ENCODE assay signal across 1 cellular context in the genomic region with DNA sequence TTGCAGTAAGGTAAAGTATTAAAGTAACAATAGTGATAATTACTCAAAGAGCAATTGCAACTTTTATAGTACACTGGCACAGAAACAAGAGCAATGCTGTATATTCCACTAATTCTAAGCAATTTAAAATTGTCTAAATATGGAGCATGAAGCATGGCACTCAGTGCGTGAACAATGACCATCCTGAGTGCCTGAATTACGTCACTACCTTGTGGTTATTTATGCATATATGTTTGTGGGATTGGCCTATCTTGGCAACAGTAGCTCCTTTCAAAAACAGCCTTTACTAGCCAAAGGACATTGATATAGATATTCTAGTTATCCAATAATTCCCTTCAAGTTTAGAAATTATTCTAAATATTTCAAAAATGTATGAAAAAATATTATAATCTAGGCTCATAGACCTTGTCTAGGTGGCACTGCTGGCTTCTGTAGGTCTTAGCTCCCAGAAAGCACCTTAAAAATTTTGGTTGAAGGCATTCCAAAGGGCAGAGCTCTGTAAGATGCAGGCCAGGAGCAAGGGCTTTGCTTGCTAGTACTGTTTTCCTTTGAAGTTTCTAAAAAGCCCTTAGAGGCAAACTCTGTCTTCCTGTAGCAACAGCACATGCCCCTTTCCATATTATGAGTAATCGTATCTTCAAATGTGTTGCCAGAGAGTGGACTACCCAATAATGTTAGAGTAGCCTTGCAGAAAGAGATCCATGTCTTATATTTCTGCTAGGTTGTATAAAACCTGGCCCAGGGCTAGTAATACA.
TF ChIP-seq lines count a peak whose summit lies in the region.

No MANE protein-coding gene starts in this region.

TF ChIP-seq in HepG2, 621 proteins besides CTCF, POLR2A, EP300 and RAD21 (continued from another document):
- TF ChIP-seq NONO (IDR thresholded peaks at IDR 0.05) (no peak), NONO (CRISPR knock-in tag; conservative IDR thresholded peaks at IDR 0.05) (no peak), CREB1 (IDR thresholded peaks at IDR 0.05) (peak; percentile 57), CREB1 (CRISPR knock-in tag; IDR thresholded peaks at IDR 0.05) (no peak)
TF ChIP-seq in HepG2: peak in this region for 2.
